ENCODE assay signal across 1 cellular context in the genomic region with DNA sequence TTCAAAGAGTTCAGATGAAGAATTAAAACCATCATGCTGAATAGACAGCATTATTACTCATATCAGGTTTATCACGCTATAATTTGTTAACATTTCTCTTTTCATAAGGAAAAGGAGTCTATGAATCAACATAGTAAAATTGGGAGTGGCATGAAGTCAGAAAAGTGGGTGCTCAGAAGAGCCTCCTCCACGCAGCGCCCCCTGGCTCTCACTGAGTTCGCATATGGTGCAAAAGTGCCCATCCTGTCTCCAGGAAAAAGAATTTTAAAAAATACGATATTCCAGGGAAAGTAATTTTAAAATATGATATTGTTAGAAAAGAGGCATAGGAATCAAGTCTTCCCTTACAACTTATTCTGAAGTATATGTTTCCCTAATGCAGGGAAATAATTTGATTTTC.
TF ChIP-seq lines count a peak whose summit lies in the region.

No MANE protein-coding gene starts in this region.

TF ChIP-seq in WTC11, 78 proteins besides CTCF, POLR2A, EP300 and RAD21 (continued from another document):
- TF ChIP-seq, protein P1, sequence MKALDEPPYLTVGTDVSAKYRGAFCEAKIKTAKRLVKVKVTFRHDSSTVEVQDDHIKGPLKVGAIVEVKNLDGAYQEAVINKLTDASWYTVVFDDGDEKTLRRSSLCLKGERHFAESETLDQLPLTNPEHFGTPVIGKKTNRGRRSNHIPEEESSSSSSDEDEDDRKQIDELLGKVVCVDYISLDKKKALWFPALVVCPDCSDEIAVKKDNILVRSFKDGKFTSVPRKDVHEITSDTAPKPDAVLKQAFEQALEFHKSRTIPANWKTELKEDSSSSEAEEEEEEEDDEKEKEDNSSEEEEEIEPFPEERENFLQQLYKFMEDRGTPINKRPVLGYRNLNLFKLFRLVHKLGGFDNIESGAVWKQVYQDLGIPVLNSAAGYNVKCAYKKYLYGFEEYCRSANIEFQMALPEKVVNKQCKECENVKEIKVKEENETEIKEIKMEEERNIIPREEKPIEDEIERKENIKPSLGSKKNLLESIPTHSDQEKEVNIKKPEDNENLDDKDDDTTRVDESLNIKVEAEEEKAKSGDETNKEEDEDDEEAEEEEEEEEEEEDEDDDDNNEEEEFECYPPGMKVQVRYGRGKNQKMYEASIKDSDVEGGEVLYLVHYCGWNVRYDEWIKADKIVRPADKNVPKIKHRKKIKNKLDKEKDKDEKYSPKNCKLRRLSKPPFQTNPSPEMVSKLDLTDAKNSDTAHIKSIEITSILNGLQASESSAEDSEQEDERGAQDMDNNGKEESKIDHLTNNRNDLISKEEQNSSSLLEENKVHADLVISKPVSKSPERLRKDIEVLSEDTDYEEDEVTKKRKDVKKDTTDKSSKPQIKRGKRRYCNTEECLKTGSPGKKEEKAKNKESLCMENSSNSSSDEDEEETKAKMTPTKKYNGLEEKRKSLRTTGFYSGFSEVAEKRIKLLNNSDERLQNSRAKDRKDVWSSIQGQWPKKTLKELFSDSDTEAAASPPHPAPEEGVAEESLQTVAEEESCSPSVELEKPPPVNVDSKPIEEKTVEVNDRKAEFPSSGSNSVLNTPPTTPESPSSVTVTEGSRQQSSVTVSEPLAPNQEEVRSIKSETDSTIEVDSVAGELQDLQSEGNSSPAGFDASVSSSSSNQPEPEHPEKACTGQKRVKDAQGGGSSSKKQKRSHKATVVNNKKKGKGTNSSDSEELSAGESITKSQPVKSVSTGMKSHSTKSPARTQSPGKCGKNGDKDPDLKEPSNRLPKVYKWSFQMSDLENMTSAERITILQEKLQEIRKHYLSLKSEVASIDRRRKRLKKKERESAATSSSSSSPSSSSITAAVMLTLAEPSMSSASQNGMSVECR (CRISPR knock-in tag; IDR thresholded peaks at IDR 0.05; ENCODE audit: borderline replicate concordance) = no peak
- TF ChIP-seq ZNF423 (CRISPR knock-in tag; IDR thresholded peaks at IDR 0.05) = no peak
- TF ChIP-seq, protein P2, sequence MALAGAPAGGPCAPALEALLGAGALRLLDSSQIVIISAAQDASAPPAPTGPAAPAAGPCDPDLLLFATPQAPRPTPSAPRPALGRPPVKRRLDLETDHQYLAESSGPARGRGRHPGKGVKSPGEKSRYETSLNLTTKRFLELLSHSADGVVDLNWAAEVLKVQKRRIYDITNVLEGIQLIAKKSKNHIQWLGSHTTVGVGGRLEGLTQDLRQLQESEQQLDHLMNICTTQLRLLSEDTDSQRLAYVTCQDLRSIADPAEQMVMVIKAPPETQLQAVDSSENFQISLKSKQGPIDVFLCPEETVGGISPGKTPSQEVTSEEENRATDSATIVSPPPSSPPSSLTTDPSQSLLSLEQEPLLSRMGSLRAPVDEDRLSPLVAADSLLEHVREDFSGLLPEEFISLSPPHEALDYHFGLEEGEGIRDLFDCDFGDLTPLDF (CRISPR knock-in tag; IDR thresholded peaks at IDR 0.05) = no peak
- TF ChIP-seq NR2C2 (CRISPR knock-in tag; IDR thresholded peaks at IDR 0.05) = no peak
- no peak for TF ChIP-seq ZNF263 (CRISPR knock-in tag; IDR thresholded peaks at IDR 0.05; ENCODE audit: low read depth)
